ENCODE assay signal across 8 cellular contexts in the genomic region with DNA sequence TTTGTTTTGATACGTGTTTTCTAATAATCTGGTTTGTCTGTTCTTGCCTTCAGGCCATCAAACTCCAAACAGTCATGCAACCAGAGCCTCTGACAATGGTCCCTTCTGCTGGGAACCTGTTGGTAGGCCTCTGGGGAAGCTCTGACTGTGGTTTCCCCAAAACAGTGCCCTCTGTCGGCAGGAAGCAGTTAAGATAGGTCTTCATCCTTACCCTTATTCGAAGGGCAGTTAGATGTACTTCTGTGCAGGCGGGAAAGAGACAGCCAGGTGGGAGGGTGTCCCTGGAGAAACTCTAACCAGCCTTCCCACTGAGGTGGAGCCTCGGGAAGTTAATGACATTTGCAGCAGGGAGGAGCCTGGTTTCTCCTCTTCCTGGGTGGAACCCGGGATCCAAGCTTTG.
DNase-seq lines count a peak whose midpoint lies in the region; ATAC-seq, FAIRE-seq and TF ChIP-seq lines count a peak whose summit lies in the region.

No MANE protein-coding gene starts in this region.

- H3K23ac ChIP-seq in H1 (ENCODE audit: insufficient read length): no peak overlapping the region

- H4K91ac ChIP-seq in H1 (replicated peaks; ENCODE audit: insufficient read length, low read length): no peak overlapping the region

- H3K27me3 Mint-ChIP-seq in activated T-helper 1 cell treated with anti-CD3 and anti-CD28 coated beads, Interleukin-12 subunit alpha, Interleukin-12 subunit beta, Interleukin-2, Interleukin-4 antibody, amounts not matched to agents 30 ng/mL and 10 ng/mL and 1 ng/mL, durations not matched to agents 14 hours and 24 hours and 36 hours (ENCODE audit: insufficient read depth): no peaks in the 10 kb centered on the region

- no peak overlapping the region for H3K14ac ChIP-seq in H1 (ENCODE audit: insufficient read length)

- H3K4ac ChIP-seq in H1 (replicated peaks; ENCODE audit: insufficient read length, low read depth, low read length): no peak overlapping the region

- no peak overlapping the region for H3K18ac ChIP-seq in H1 (ENCODE audit: extremely low read depth, low read length)

- no peaks in the 10 kb centered on the region for H4K20me1 ChIP-seq in H1 (replicated peaks in 1 of 2; ENCODE audit: control insufficient read depth in 1 of 2, insufficient read depth in 2 of 2, low read length in 2 of 2)

- peaks cover 21% of the 10 kb centered on the region for H3K9me3 Mint-ChIP-seq in activated T-helper 1 cell treated with anti-CD3 and anti-CD28 coated beads, Interleukin-12 subunit alpha, Interleukin-12 subunit beta, Interleukin-2, Interleukin-4 antibody, amounts not matched to agents 30 ng/mL and 10 ng/mL and 1 ng/mL, durations not matched to agents 14 hours and 24 hours and 36 hours

- ATAC-seq in GM19351 (IDR thresholded peaks at IDR 0.05; ENCODE audit: unreplicated experiment) (peak; percentile 86), upper lobe of right lung (peak; percentile 57)

- no peak overlapping the region for H3K4me3 Mint-ChIP-seq in activated T-helper 1 cell treated with anti-CD3 and anti-CD28 coated beads, Interleukin-12 subunit alpha, Interleukin-12 subunit beta, Interleukin-2, Interleukin-4 antibody, amounts not matched to agents 30 ng/mL and 10 ng/mL and 1 ng/mL, durations not matched to agents 14 hours and 24 hours and 36 hours

- H2BK20ac ChIP-seq in H1 (ENCODE audit: low read length): no peak overlapping the region

- TF ChIP-seq POLR2A in H1 (IDR thresholded peaks at IDR 0.05; ENCODE audit: control extremely low read depth in 1 of 2, low read depth in 2 of 2, low read length in 2 of 2) (no peak), esophagus squamous epithelium (IDR thresholded peaks at IDR 0.05) (no peak)

- H3K4me1 ChIP-seq in H1 (replicated peaks in 1 of 4; ENCODE audit: control insufficient read depth in 3 of 4, insufficient read depth in 4 of 4, low read length in 3 of 4): 0 out of 7 replicates have a peak, but pooled peaks cover 0 to 2% (median 0%) of the 10 kb centered on the region in 4 experiments
- no peaks in the 10 kb centered on the region for H3K4me1 ChIP-seq in upper lobe of right lung
- no peaks in the 10 kb centered on the region for H3K4me1 ChIP-seq in esophagus squamous epithelium

- intact Hi-C loops in upper lobe of right lung (cut with DNase I): no loop called here
- intact Hi-C loops in esophagus squamous epithelium (cut with DNase I): no loop called here
- intact Hi-C loops in activated T-helper 1 cell treated with anti-CD3 and anti-CD28 coated beads, Interleukin-12 subunit alpha, Interleukin-12 subunit beta, Interleukin-2, Interleukin-4 antibody, amounts not matched to agents 30 ng/mL and 10 ng/mL and 1 ng/mL, durations not matched to agents 14 hours and 24 hours and 36 hours (cut with micrococcal nuclease): loop anchor here (1.0 kb wide), 1 partner anchor 49 kb away; no protein-coding TSS in a partner anchor

- no peak overlapping the region for H2BK15ac ChIP-seq in H1 (ENCODE audit: low read length)

- no peak overlapping the region for H2AK5ac ChIP-seq in H1 (ENCODE audit: low read depth, low read length)

- H3K9ac ChIP-seq in H1 (replicated peaks in 1 of 4; ENCODE audit: extremely low read depth in 1 of 4, low read depth in 3 of 4, low read length in 3 of 4): no peak overlapping the region

- H2BK120ac ChIP-seq in H1 (replicated peaks; ENCODE audit: low read depth, low read length): no peak overlapping the region

- DNase-seq in DMS53 treated with DMSO at 0.1 percent for 48 hours (lab: John Stamatoyannopoulos, UW; ENCODE audit: unreplicated experiment): peak; percentile 1
- peak; percentile 29 for DNase-seq in HT1080 (ENCODE audit: low read depth)
- peak; percentile 43 to 76 for DNase-seq in H1 (ENCODE audit: low read depth in 1 of 2, low spot score in 2 of 2)
- no peak for DNase-seq in upper lobe of right lung
- DNase-seq in T-helper 9 cell: no peak
- DNase-seq in esophagus squamous epithelium (lab: John Stamatoyannopoulos, UW): no peak
- no peak for DNase-seq in activated T-helper 1 cell treated with anti-CD3 and anti-CD28 coated beads, Interleukin-12 subunit alpha, Interleukin-12 subunit beta, Interleukin-2, Interleukin-4 antibody, amounts not matched to agents 30 ng/mL and 10 ng/mL and 1 ng/mL, durations not matched to agents 14 hours and 24 hours and 36 hours (ENCODE audit: low spot score)

- H3K4me3 ChIP-seq in H1 (ENCODE audit: extremely low read depth in 1 of 4, insufficient read depth in 2 of 4, low read depth in 3 of 4, low read length in 4 of 4) (no peak overlapping the region), upper lobe of right lung (no peak overlapping the region), esophagus squamous epithelium (no peak overlapping the region)

- CTCF ChIA-PET in H1 (lab: Charles Lee; ENCODE audit: partially characterized antibody): interaction anchor here (1.0 to 2.4 kb wide), 6 partner anchors 22 to 373 kb away, joined by 3 to 13 read pairs (median 3); no protein-coding TSS in a partner anchor

- 57% methylated on average over 6 of the region's 6 CpGs; no CpG with 5 or more reads in 1 of the 2 experiments for WGBS in H1 (ENCODE audit: extremely low coverage in 1 of 2, insufficient coverage in 1 of 2, insufficient read length in 1 of 2, insufficient replicate concordance in 2 of 2, low coverage in 1 of 2, low lambda C conversion rate in 2 of 2, missing lambda C conversion rate in 1 of 2), 2 experiments
- whole genome bisulfite sequencing in esophagus squamous epithelium, 2 donors: 10 to 68% methylated on average over 3 to 4 of the region's 6 CpGs

- no peaks in the 10 kb centered on the region for H3K36me3 Mint-ChIP-seq in activated T-helper 1 cell treated with anti-CD3 and anti-CD28 coated beads, Interleukin-12 subunit alpha, Interleukin-12 subunit beta, Interleukin-2, Interleukin-4 antibody, amounts not matched to agents 30 ng/mL and 10 ng/mL and 1 ng/mL, durations not matched to agents 14 hours and 24 hours and 36 hours (ENCODE audit: low read depth)

- peak; percentile 92 for FAIRE-seq in H1 (lab: Jason Lieb, UNC)

- H3K4me1 Mint-ChIP-seq in activated T-helper 1 cell treated with anti-CD3 and anti-CD28 coated beads, Interleukin-12 subunit alpha, Interleukin-12 subunit beta, Interleukin-2, Interleukin-4 antibody, amounts not matched to agents 30 ng/mL and 10 ng/mL and 1 ng/mL, durations not matched to agents 14 hours and 24 hours and 36 hours (ENCODE audit: low read depth): no peaks in the 10 kb centered on the region

- peak; percentile 49 to 60 for TF ChIP-seq RAD21 in H1 (IDR thresholded peaks at IDR 0.05 in 1 of 2, conservative IDR thresholded peaks at IDR 0.05 in 1 of 2; ENCODE audit: low read depth in 2 of 2, low read length in 2 of 2)

- H3K36me3 ChIP-seq in H1 (ENCODE audit: control insufficient read depth in 2 of 4, insufficient read depth in 4 of 4, low read length in 3 of 4) (no peaks in the 10 kb centered on the region), upper lobe of right lung (no peaks in the 10 kb centered on the region), esophagus squamous epithelium (no peaks in the 10 kb centered on the region)

- TF ChIP-seq CTCF in H1 (IDR thresholded peaks at IDR 0.05; ENCODE audit: control extremely low read depth in 1 of 3, insufficient read depth in 1 of 3, low read depth in 1 of 3, low read length in 3 of 3) (peak; percentile 52 to 76 (median 60)), upper lobe of right lung (IDR thresholded peaks at IDR 0.05) (no peak), esophagus squamous epithelium (IDR thresholded peaks at IDR 0.05) (no peak)

- no peak for TF ChIP-seq EP300 in H1 (IDR thresholded peaks at IDR 0.05; ENCODE audit: borderline replicate concordance in 1 of 2, low read depth in 2 of 2, low read length in 2 of 2)

- POLR2A ChIA-PET in H1 (lab: Charles Lee; ENCODE audit: partially characterized antibody): interaction anchor here (0.7 kb wide), 1 partner anchor 273 kb away, joined by 3 read pairs; no protein-coding TSS in a partner anchor

- no peak overlapping the region for H3K56ac ChIP-seq in H1 (replicated peaks; ENCODE audit: insufficient read length, low read depth, low read length)

- no peak overlapping the region for H3K27ac Mint-ChIP-seq in activated T-helper 1 cell treated with anti-CD3 and anti-CD28 coated beads, Interleukin-12 subunit alpha, Interleukin-12 subunit beta, Interleukin-2, Interleukin-4 antibody, amounts not matched to agents 30 ng/mL and 10 ng/mL and 1 ng/mL, durations not matched to agents 14 hours and 24 hours and 36 hours

- H2AFZ ChIP-seq in H1 (ENCODE audit: low read length): 0 out of 2 replicates have a peak overlapping the region, but pooled peaks have one; percentile 55

- H3K27me3 ChIP-seq in H1 (replicated peaks in 1 of 4; ENCODE audit: control insufficient read depth in 3 of 4, extremely low read depth in 1 of 4, insufficient read depth in 3 of 4, low read length in 3 of 4): no peaks in the 10 kb centered on the region
- H3K27me3 ChIP-seq in upper lobe of right lung: no peaks in the 10 kb centered on the region
- no peaks in the 10 kb centered on the region for H3K27me3 ChIP-seq in esophagus squamous epithelium

- H2BK12ac ChIP-seq in H1 (ENCODE audit: low read depth, low read length): no peak overlapping the region

- no peak overlapping the region for H2BK5ac ChIP-seq in H1 (ENCODE audit: low read depth, low read length)

- H4K8ac ChIP-seq in H1 (ENCODE audit: extremely low read depth, insufficient read depth, low read length): no peak overlapping the region

- no peak overlapping the region for H3K27ac ChIP-seq in H1 (ENCODE audit: low read depth, low read length)
- no peak overlapping the region for H3K27ac ChIP-seq in upper lobe of right lung
- H3K27ac ChIP-seq in esophagus squamous epithelium: no peak overlapping the region

- no peaks in the 10 kb centered on the region for H3K79me2 ChIP-seq in H1 (ENCODE audit: control insufficient read depth in 1 of 2, insufficient read depth in 2 of 2, low read length in 2 of 2)

- no peak overlapping the region for H4K5ac ChIP-seq in H1 (ENCODE audit: insufficient read length, low read depth, low read length)

- no peaks in the 10 kb centered on the region for H3K79me1 ChIP-seq in H1 (ENCODE audit: low read depth, low read length)

- peaks cover 12 to 14% of the 10 kb centered on the region in 2 experiments for H3K9me3 ChIP-seq in H1 (ENCODE audit: insufficient read depth in 2 of 2, low read depth in 1 of 2, low read length in 1 of 2)
- H3K9me3 ChIP-seq in upper lobe of right lung: peaks cover 11% of the 10 kb centered on the region
- H3K9me3 ChIP-seq in esophagus squamous epithelium: peaks cover 0 to 11% (median 11%) of the 10 kb centered on the region in 3 donors

- H3K4me2 ChIP-seq in H1 (ENCODE audit: insufficient read depth in 1 of 2, low read depth in 2 of 2, low read length in 2 of 2): no peak overlapping the region

- no peaks in the 10 kb centered on the region for H3K23me2 ChIP-seq in H1 (ENCODE audit: low read depth, low read length)

TF ChIP-seq in H1, 55 proteins besides CTCF, POLR2A, EP300 and RAD21 (continues in another document):
- no peak for TF ChIP-seq KDM1A (IDR thresholded peaks at IDR 0.05; ENCODE audit: borderline replicate concordance, low read length)
- TF ChIP-seq, protein P1, sequence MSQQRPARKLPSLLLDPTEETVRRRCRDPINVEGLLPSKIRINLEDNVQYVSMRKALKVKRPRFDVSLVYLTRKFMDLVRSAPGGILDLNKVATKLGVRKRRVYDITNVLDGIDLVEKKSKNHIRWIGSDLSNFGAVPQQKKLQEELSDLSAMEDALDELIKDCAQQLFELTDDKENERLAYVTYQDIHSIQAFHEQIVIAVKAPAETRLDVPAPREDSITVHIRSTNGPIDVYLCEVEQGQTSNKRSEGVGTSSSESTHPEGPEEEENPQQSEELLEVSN (IDR thresholded peaks at IDR 0.05): peak; percentile 82

Comparison
In these comparisons a context has a peak if more than half of its experiments do, and no peak if none do; other contexts are left out.
1. DNase-seq: peak in DMS53 treated with DMSO at 0.1 percent for 48 hours (single experiment), HT1080 (single experiment) and H1 (2 of 2); none in upper lobe of right lung (single experiment), T-helper 9 cell (single experiment), esophagus squamous epithelium (single experiment) and activated T-helper 1 cell treated with anti-CD3 and anti-CD28 coated beads, Interleukin-12 subunit alpha, Interleukin-12 subunit beta, Interleukin-2, Interleukin-4 antibody, amounts not matched to agents 30 ng/mL and 10 ng/mL and 1 ng/mL, durations not matched to agents 14 hours and 24 hours and 36 hours (single experiment).
2. CTCF ChIP-seq: peak in H1 (3 of 3); none in upper lobe of right lung (single experiment) and esophagus squamous epithelium (0 of 6).